Comparison of ENCODE assay signal across 8 cellular contexts in the genomic region with DNA sequence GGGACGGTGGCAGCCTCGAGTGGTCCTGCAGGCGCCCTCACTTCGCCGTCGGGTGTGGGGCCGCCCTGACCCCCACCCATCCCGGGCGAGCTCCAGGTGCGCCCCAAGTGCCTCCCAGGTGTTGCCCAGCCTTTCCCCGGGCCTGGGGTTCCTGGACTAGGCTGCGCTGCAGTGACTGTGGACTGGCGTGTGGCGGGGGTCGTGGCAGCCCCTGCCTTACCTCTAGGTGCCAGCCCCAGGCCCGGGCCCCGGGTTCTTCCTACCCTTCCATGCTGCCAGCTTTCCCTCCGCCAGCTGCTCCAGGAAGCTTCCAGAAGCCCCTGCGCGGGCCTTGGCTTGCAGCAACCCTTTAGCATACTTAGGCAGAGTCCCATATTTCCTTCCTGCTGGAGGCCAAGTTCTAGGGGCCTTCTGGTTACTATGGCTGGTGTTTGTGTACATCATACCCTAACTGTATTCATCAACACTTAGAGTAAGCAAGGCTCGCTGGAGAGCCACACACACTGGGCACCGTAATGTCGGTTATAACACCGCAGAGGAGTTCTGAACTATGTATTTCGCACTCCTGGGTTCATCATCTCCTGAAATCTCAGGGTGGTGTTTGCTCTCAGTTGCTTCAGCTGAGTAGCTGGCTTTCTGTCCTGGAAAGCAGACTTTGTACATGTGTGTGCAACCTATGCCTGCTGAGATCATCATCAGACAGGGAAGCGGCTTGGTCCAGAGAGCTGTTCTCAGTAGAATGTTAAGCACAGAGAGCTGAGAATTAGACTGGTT. TPM values are rescaled to one million over a fixed set of nuclear protein-coding genes. Genes with fewer than 3 reads are reported as not detected.
DNase-seq lines count a peak whose midpoint lies in the region; ATAC-seq and TF ChIP-seq lines count a peak whose summit lies in the region.

No MANE protein-coding gene starts in this region.

- peak overlapping the region; percentile 81 for H2AFZ ChIP-seq in PC-9

- POLR2A ChIA-PET in PC-9 (lab: Charles Lee; ENCODE audit: unreplicated experiment) = no interaction called here

- DNase-seq in COLO829 (ENCODE audit: low spot score) (peak; percentile 3), PC-9 (peak in 1 of 2 experiments; percentile 2), uterus (no peak), NCI-H1694 treated with DMSO at 0.1 percent for 48 hours (lab: John Stamatoyannopoulos, UW) (no peak), NCI-H345 treated with DMSO at 0.1 percent for 48 hours (lab: John Stamatoyannopoulos, UW; ENCODE audit: unreplicated experiment) (no peak)
- no peak for DNase-seq in effector memory CD4-positive, alpha-beta T cell

- TSS peak; percentile 40 for BruUV-seq in PC-9 (replicated peaks; lab: Mats Ljungman, UMichigan)

- H3K4me2 ChIP-seq in PC-9 = peak overlapping the region; percentile 83

- H3K79me2 ChIP-seq in PC-9 (ENCODE audit: low read depth) = no peaks in the 10 kb centered on the region

- no peaks in the 10 kb centered on the region for H3K27me3 ChIP-seq in PC-9 (ENCODE audit: insufficient read depth, low read depth)
- no peaks in the 10 kb centered on the region for H3K27me3 ChIP-seq in effector memory CD4-positive, alpha-beta T cell (replicated peaks; ENCODE audit: control insufficient read depth, insufficient read depth, low read length, poor library complexity, severe bottlenecking)
- no peaks in the 10 kb centered on the region for H3K27me3 ChIP-seq in muscle layer of colon (ENCODE audit: control insufficient read depth in 1 of 2, insufficient read depth in 2 of 2, low read length in 2 of 2)
- H3K27me3 ChIP-seq in uterus = no peaks in the 10 kb centered on the region

- intact Hi-C loops in PC-9 (cut with micrococcal nuclease; ENCODE audit: unreplicated experiment) (loop anchor here (10.0 kb wide), 1 partner anchor 67 kb away; no protein-coding TSS in a partner anchor), uterus (cut with DNase I; ENCODE audit: low total_unique reads) (no loop called here)

- 0 out of 2 replicates have a peak, but pooled peaks cover 3% of the 10 kb centered on the region for H3F3A ChIP-seq in PC-9 (ENCODE audit: insufficient read depth, low read depth)

- no peaks in the 10 kb centered on the region for H3K36me3 ChIP-seq in PC-9 (ENCODE audit: low read depth)
- peaks cover 4% of the 10 kb centered on the region for H3K36me3 ChIP-seq in effector memory CD4-positive, alpha-beta T cell (ENCODE audit: control insufficient read depth, insufficient read depth, low read length)
- peaks cover 7% of the 10 kb centered on the region for H3K36me3 ChIP-seq in muscle layer of colon (ENCODE audit: insufficient read depth, low read length)
- H3K36me3 ChIP-seq in uterus = no peaks in the 10 kb centered on the region

- TF ChIP-seq POLR2A in uterus (IDR thresholded peaks at IDR 0.05) = no peak

- peak overlapping the region; percentile 63 for H3K4me3 ChIP-seq in PC-9
- peak overlapping the region; percentile 87 for H3K4me3 ChIP-seq in effector memory CD4-positive, alpha-beta T cell (ENCODE audit: insufficient read depth, low read depth, low read length, poor library complexity, severe bottlenecking)
- peak overlapping the region; percentile 78 to 83 for H3K4me3 ChIP-seq in muscle layer of colon (ENCODE audit: low read depth in 1 of 2, low read length in 2 of 2)
- peak overlapping the region; percentile 71 to 85 for H3K4me3 ChIP-seq in uterus

- peak; percentile 11 for ATAC-seq in GM21576 (IDR thresholded peaks at IDR 0.05; ENCODE audit: unreplicated experiment)

- no peaks in the 10 kb centered on the region for H4K20me1 ChIP-seq in PC-9 (ENCODE audit: insufficient read depth)

- H3K27ac ChIP-seq in PC-9 = no peak overlapping the region
- H3K27ac ChIP-seq in effector memory CD4-positive, alpha-beta T cell (ENCODE audit: insufficient read depth, low read length, poor library complexity, severe bottlenecking) = peak overlapping the region; percentile 64
- H3K27ac ChIP-seq in muscle layer of colon (ENCODE audit: low read depth, low read length) = peak overlapping the region; percentile 78
- H3K27ac ChIP-seq in uterus = peak overlapping the region; percentile 83 to 89

- H3K9me2 ChIP-seq in PC-9 (ENCODE audit: insufficient read depth) = no peaks in the 10 kb centered on the region

- peaks cover 15% of the 10 kb centered on the region for H3K4me1 ChIP-seq in PC-9 (replicated peaks; ENCODE audit: insufficient read depth)
- H3K4me1 ChIP-seq in effector memory CD4-positive, alpha-beta T cell (ENCODE audit: control insufficient read depth, insufficient read depth, low read length, poor library complexity, severe bottlenecking) = peaks cover 11% of the 10 kb centered on the region
- peaks cover 13% of the 10 kb centered on the region for H3K4me1 ChIP-seq in muscle layer of colon (ENCODE audit: insufficient read depth, low read length)
- peaks cover 0 to 7% of the 10 kb centered on the region in 2 donors for H3K4me1 ChIP-seq in uterus

- TF ChIP-seq CTCF in PC-9 (conservative IDR thresholded peaks at IDR 0.05) (no peak), uterus (IDR thresholded peaks at IDR 0.05) (no peak)

- CTCF ChIA-PET in PC-9 (lab: Charles Lee) = interaction anchor here (0.8 kb wide), 1 partner anchor 55 kb away, joined by 7 read pairs; no protein-coding TSS in a partner anchor

- peak overlapping the region; percentile 33 for H3K9ac ChIP-seq in muscle layer of colon (ENCODE audit: low read length)

- H3K9me3 ChIP-seq in PC-9 (ENCODE audit: insufficient read depth, low read depth) (no peaks in the 10 kb centered on the region), muscle layer of colon (ENCODE audit: low read length) (no peaks in the 10 kb centered on the region), uterus (no peaks in the 10 kb centered on the region)
- H3K9me3 ChIP-seq in effector memory CD4-positive, alpha-beta T cell (ENCODE audit: control insufficient read depth, low read length) = no peaks in the 10 kb centered on the region

RNA-seq across cellular contexts. Expression of gene MGMT, which starts 0.5 kb away (rescaled TPM):
- total RNA-seq in PC-9 (2021) = 21.2 and 28.1 TPM in 2 replicates
- total RNA-seq in uterus = 10 to 100 TPM; 10.9 to 37.7 (median 16.0) TPM
